ENCODE assay signal across 12 cellular contexts in genomic region chr16:12802048-12802447, GRCh38. TPM values are rescaled to one million over a fixed set of nuclear protein-coding genes. Genes with fewer than 3 reads are reported as not detected.
DNase-seq lines count a peak whose midpoint lies in the region; ATAC-seq and TF ChIP-seq lines count a peak whose summit lies in the region.
"Had no signal": no experiment of that assay in that cellular context is flagged by ENCODE, and none has a peak within 500 bp of the region (broad histone marks: within the 10 kb centered on the region; RNA-seq: fewer than 3 reads in every experiment).

No MANE protein-coding gene starts in this region.

- H3K27me3 ChIP-seq in SK-N-SH (ENCODE audit: insufficient read depth) (no peaks in the 10 kb centered on the region), fibroblast of lung (ENCODE audit: control insufficient read depth, insufficient read depth, low read length) (no peaks in the 10 kb centered on the region)
- H3K27me3 ChIP-seq: foreskin keratinocyte, SJSA1 had no signal

- intact Hi-C loops in activated T-helper 1 cell treated with anti-CD3 and anti-CD28 coated beads, Interleukin-12 subunit alpha, Interleukin-12 subunit beta, Interleukin-2, Interleukin-4 antibody, amounts not matched to agents 30 ng/mL and 10 ng/mL and 1 ng/mL, durations not matched to agents 14 hours and 24 hours and 36 hours (cut with micrococcal nuclease): loop anchor here (2.0 to 5.0 kb wide), 4 partner anchors 345 to 1060 kb away; partner anchors contain the start of gene TXNDC11

- no peaks in the 10 kb centered on the region for H3K9me3 Mint-ChIP-seq in activated T-helper 1 cell treated with anti-CD3 and anti-CD28 coated beads, Interleukin-12 subunit alpha, Interleukin-12 subunit beta, Interleukin-2, Interleukin-4 antibody, amounts not matched to agents 30 ng/mL and 10 ng/mL and 1 ng/mL, durations not matched to agents 14 hours and 24 hours and 36 hours
- no peaks in the 10 kb centered on the region for H3K9me3 Mint-ChIP-seq in stimulated activated effector memory CD8-positive, alpha-beta T cell treated with anti-CD3 and anti-CD28 coated beads, Interleukin-12 subunit alpha, Interleukin-12 subunit beta, amount 100 ng/mL, for 72 hours

- H3K4me1 Mint-ChIP-seq in activated T-helper 1 cell treated with anti-CD3 and anti-CD28 coated beads, Interleukin-12 subunit alpha, Interleukin-12 subunit beta, Interleukin-2, Interleukin-4 antibody, amounts not matched to agents 30 ng/mL and 10 ng/mL and 1 ng/mL, durations not matched to agents 14 hours and 24 hours and 36 hours (ENCODE audit: low read depth): peaks cover 26% of the 10 kb centered on the region
- peaks cover 36% of the 10 kb centered on the region for H3K4me1 Mint-ChIP-seq in stimulated activated effector memory CD8-positive, alpha-beta T cell treated with anti-CD3 and anti-CD28 coated beads, Interleukin-12 subunit alpha, Interleukin-12 subunit beta, amount 100 ng/mL, for 72 hours

- H3K4me1 ChIP-seq in SK-N-SH (ENCODE audit: control insufficient read depth in 1 of 2, insufficient read depth in 2 of 2, low read depth in 1 of 2, low read length in 1 of 2): peaks cover 7 to 8% of the 10 kb centered on the region in 2 experiments; a peak in 1 of 4 replicates
- H3K4me1 ChIP-seq in fibroblast of lung (ENCODE audit: control insufficient read depth, extremely low read depth, insufficient read depth, low read length): peaks cover 8% of the 10 kb centered on the region
- H3K4me1 ChIP-seq: foreskin keratinocyte, SJSA1 had no signal

- H3K79me2 ChIP-seq in SK-N-SH (ENCODE audit: insufficient read depth) (peaks cover 64% of the 10 kb centered on the region), fibroblast of lung (ENCODE audit: control insufficient read depth, insufficient read depth, low read length) (peaks cover 6% of the 10 kb centered on the region)

- H3K4me2 ChIP-seq in SK-N-SH: peak overlapping the region; percentile 87
- H3K4me2 ChIP-seq in fibroblast of lung (ENCODE audit: extremely low read depth, insufficient read depth, low read length): peak overlapping the region; percentile 71

- ATAC-seq in SK-N-SH treated with all-trans-retinoic acid at 6 μM for 48 hours (no peak), GM18870 (IDR thresholded peaks at IDR 0.05; ENCODE audit: unreplicated experiment) (no peak), GM18517 (IDR thresholded peaks at IDR 0.05; ENCODE audit: unreplicated experiment) (no peak)
- no peak for ATAC-seq in stimulated activated effector memory CD8-positive, alpha-beta T cell treated with anti-CD3 and anti-CD28 coated beads, Interleukin-12 subunit alpha, Interleukin-12 subunit beta, amount 100 ng/mL, for 72 hours
- ATAC-seq: foreskin keratinocyte had no signal

- no peaks in the 10 kb centered on the region for H4K20me1 ChIP-seq in SK-N-SH (ENCODE audit: insufficient read depth)
- H4K20me1 ChIP-seq in fibroblast of lung (ENCODE audit: control insufficient read depth, extremely low read depth, insufficient read depth, low read length): no peaks in the 10 kb centered on the region

- no peak for TF ChIP-seq EP300 in SK-N-SH (IDR thresholded peaks at IDR 0.05; ENCODE audit: borderline replicate concordance in 1 of 2, low read depth in 1 of 2, low read length in 1 of 2)

- H3K36me3 ChIP-seq in SK-N-SH (replicated peaks in 1 of 2; ENCODE audit: control insufficient read depth in 1 of 2, insufficient read depth in 2 of 2, low read length in 1 of 2) (peaks cover 0 to 12% of the 10 kb centered on the region in 2 experiments), fibroblast of lung (ENCODE audit: control insufficient read depth, insufficient read depth, low read length) (no peaks in the 10 kb centered on the region)
- H3K36me3 ChIP-seq: SJSA1 had no signal

- H3F3A ChIP-seq in SK-N-SH (replicated peaks; ENCODE audit: insufficient read depth): peaks cover 16% of the 10 kb centered on the region

- DNase-seq in SK-N-SH: no peak
- no peak for DNase-seq in activated T-helper 1 cell treated with anti-CD3 and anti-CD28 coated beads, Interleukin-12 subunit alpha, Interleukin-12 subunit beta, Interleukin-2, Interleukin-4 antibody, amounts not matched to agents 30 ng/mL and 10 ng/mL and 1 ng/mL, durations not matched to agents 14 hours and 24 hours and 36 hours (ENCODE audit: low spot score)
- DNase-seq in fibroblast of lung (ENCODE audit: low read depth in 2 of 2): no peak
- no peak for DNase-seq in stimulated activated effector memory CD8-positive, alpha-beta T cell treated with anti-CD3 and anti-CD28 coated beads, Interleukin-12 subunit alpha, Interleukin-12 subunit beta, amount 100 ng/mL, for 72 hours (ENCODE audit: low spot score in 2 of 2)
- no peak for DNase-seq in DMS53 (lab: John Stamatoyannopoulos, UW)
- DNase-seq: activated effector memory CD4-positive, alpha-beta T cell treated with Interleukin-2 at 50 U/mL for 16 hours; NCI-H2029 treated with DMSO at 0.1 percent for 48 hours had no signal

- H3K9me3 ChIP-seq in SK-N-SH: no peaks in the 10 kb centered on the region
- no peaks in the 10 kb centered on the region for H3K9me3 ChIP-seq in fibroblast of lung (ENCODE audit: control insufficient read depth, insufficient read depth, low read depth, low read length)
- H3K9me3 ChIP-seq: SJSA1 had no signal

- H3K4me3 Mint-ChIP-seq in activated T-helper 1 cell treated with anti-CD3 and anti-CD28 coated beads, Interleukin-12 subunit alpha, Interleukin-12 subunit beta, Interleukin-2, Interleukin-4 antibody, amounts not matched to agents 30 ng/mL and 10 ng/mL and 1 ng/mL, durations not matched to agents 14 hours and 24 hours and 36 hours: peak overlapping the region; percentile 93
- H3K4me3 Mint-ChIP-seq in stimulated activated effector memory CD8-positive, alpha-beta T cell treated with anti-CD3 and anti-CD28 coated beads, Interleukin-12 subunit alpha, Interleukin-12 subunit beta, amount 100 ng/mL, for 72 hours: peak overlapping the region; percentile 86

- peaks cover 4% of the 10 kb centered on the region for H3K36me3 Mint-ChIP-seq in activated T-helper 1 cell treated with anti-CD3 and anti-CD28 coated beads, Interleukin-12 subunit alpha, Interleukin-12 subunit beta, Interleukin-2, Interleukin-4 antibody, amounts not matched to agents 30 ng/mL and 10 ng/mL and 1 ng/mL, durations not matched to agents 14 hours and 24 hours and 36 hours (ENCODE audit: low read depth)
- no peaks in the 10 kb centered on the region for H3K36me3 Mint-ChIP-seq in stimulated activated effector memory CD8-positive, alpha-beta T cell treated with anti-CD3 and anti-CD28 coated beads, Interleukin-12 subunit alpha, Interleukin-12 subunit beta, amount 100 ng/mL, for 72 hours

- TF ChIP-seq CTCF in SK-N-SH (IDR thresholded peaks at IDR 0.05): no peak
- TF ChIP-seq CTCF in fibroblast of lung (conservative IDR thresholded peaks at IDR 0.05 in 1 of 2, IDR thresholded peaks at IDR 0.05 in 1 of 2; ENCODE audit: low read depth in 1 of 2, low read length in 2 of 2): no peak

- H3K9me2 ChIP-seq in SK-N-SH: no peaks in the 10 kb centered on the region

- H3K27ac ChIP-seq in SK-N-SH (ENCODE audit: low read depth in 2 of 2, low read length in 1 of 2) (peak overlapping the region in 1 of 2 experiments; percentile 97; a peak in 2 of 4 replicates), fibroblast of lung (ENCODE audit: insufficient read depth, low read length) (peak overlapping the region; percentile 59)
- H3K27ac ChIP-seq: foreskin keratinocyte, SJSA1 had no signal

- H2AFZ ChIP-seq in SK-N-SH (ENCODE audit: low read depth) (no peak overlapping the region), fibroblast of lung (ENCODE audit: low read length) (no peak overlapping the region)

- no peaks in the 10 kb centered on the region for H3K27me3 Mint-ChIP-seq in activated T-helper 1 cell treated with anti-CD3 and anti-CD28 coated beads, Interleukin-12 subunit alpha, Interleukin-12 subunit beta, Interleukin-2, Interleukin-4 antibody, amounts not matched to agents 30 ng/mL and 10 ng/mL and 1 ng/mL, durations not matched to agents 14 hours and 24 hours and 36 hours (ENCODE audit: insufficient read depth)

- no peak for TF ChIP-seq RAD21 in SK-N-SH (IDR thresholded peaks at IDR 0.05; ENCODE audit: low read length)

- CTCF ChIA-PET in SK-N-SH (lab: Yijun Ruan, JAX): interaction anchor here (1.4 kb wide), 1 partner anchor 11 kb away, joined by 4 read pairs; no protein-coding TSS in a partner anchor

- POLR2A ChIA-PET in SK-N-SH (lab: Yijun Ruan, JAX): interaction anchor here (1.6 kb wide), 1 partner anchor 31 kb away, joined by 5 read pairs; no protein-coding TSS in a partner anchor

- peak overlapping the region; percentile 82 for H3K9ac ChIP-seq in SK-N-SH
- no peak overlapping the region for H3K9ac ChIP-seq in fibroblast of lung (ENCODE audit: insufficient read depth, low read length)

- peak overlapping the region; percentile 77 for H3K27ac Mint-ChIP-seq in activated T-helper 1 cell treated with anti-CD3 and anti-CD28 coated beads, Interleukin-12 subunit alpha, Interleukin-12 subunit beta, Interleukin-2, Interleukin-4 antibody, amounts not matched to agents 30 ng/mL and 10 ng/mL and 1 ng/mL, durations not matched to agents 14 hours and 24 hours and 36 hours
- H3K27ac Mint-ChIP-seq in stimulated activated effector memory CD8-positive, alpha-beta T cell treated with anti-CD3 and anti-CD28 coated beads, Interleukin-12 subunit alpha, Interleukin-12 subunit beta, amount 100 ng/mL, for 72 hours: peak overlapping the region; percentile 12

- H3K4me3 ChIP-seq in SK-N-SH (ENCODE audit: low read depth in 2 of 2, low read length in 1 of 2) (peak overlapping the region in 1 of 2 experiments; percentile 82; a peak in 2 of 4 replicates), fibroblast of lung (replicated peaks in 1 of 4; ENCODE audit: control extremely low read depth in 1 of 4, insufficient read depth in 1 of 4, low read depth in 3 of 4, low read length in 4 of 4) (peak overlapping the region in 1 of 4 experiments; percentile 22)

- 96% methylated on average over 9 of the region's 9 CpGs for WGBS in SK-N-SH (ENCODE audit: low lambda C conversion rate)

TF ChIP-seq in SK-N-SH, 30 proteins besides CTCF, POLR2A, EP300 and RAD21 (continues in another document):
- TF ChIP-seq NRF1 (IDR thresholded peaks at IDR 0.05; ENCODE audit: low read depth, low read length) (no peak), YY1 (IDR thresholded peaks at IDR 0.05; ENCODE audit: low read depth) (no peak)

TF ChIP-seq in SK-N-SH treated with all-trans-retinoic acid at 6 μM for 48 hours, 23 proteins besides CTCF, POLR2A, EP300 and RAD21 (continues in another document):
- no peak for TF ChIP-seq TOX (CRISPR knock-in tag; IDR thresholded peaks at IDR 0.05; ENCODE audit: borderline replicate concordance)
- no peak for TF ChIP-seq GLIS3 (CRISPR knock-in tag; IDR thresholded peaks at IDR 0.05)
- no peak for TF ChIP-seq OSR1 (CRISPR knock-in tag; IDR thresholded peaks at IDR 0.05)

RNA-seq across cellular contexts. Expression of gene CPPED1, which starts 1.6 kb away (rescaled TPM):
- 11.9 and 13.9 TPM in 2 replicates for polyA plus RNA-seq in SK-N-SH (2012; rRNA removed)
- polyA plus RNA-seq in SK-N-SH (2012; cell fraction: cytosol; rRNA removed): 14.9 and 15.0 TPM in 2 replicates
- 9.7 and 11.9 TPM in 2 replicates for polyA plus RNA-seq in SK-N-SH (2012; cell fraction: nucleus; rRNA removed)
- 5.0 and 5.4 TPM in 2 replicates for total RNA-seq in activated T-helper 1 cell treated with anti-CD3 and anti-CD28 coated beads, Interleukin-12 subunit alpha, Interleukin-12 subunit beta, Interleukin-2, Interleukin-4 antibody, amounts not matched to agents 30 ng/mL and 10 ng/mL and 1 ng/mL, durations not matched to agents 14 hours and 24 hours and 36 hours
- 5.6 and 7.4 TPM in 2 replicates for total RNA-seq in fibroblast of lung
- polyA plus RNA-seq in fibroblast of lung: 19.8 and 21.1 TPM in 2 replicates
- polyA plus RNA-seq in fibroblast of lung (2012): 12.5 and 16.0 TPM in 2 replicates
- 3.3 and 9.1 TPM in 2 replicates for polyA minus RNA-seq in fibroblast of lung (ENCODE audit: low replicate concordance)
